8 cellular contexts compared by ENCODE assay signal in the genomic region with DNA sequence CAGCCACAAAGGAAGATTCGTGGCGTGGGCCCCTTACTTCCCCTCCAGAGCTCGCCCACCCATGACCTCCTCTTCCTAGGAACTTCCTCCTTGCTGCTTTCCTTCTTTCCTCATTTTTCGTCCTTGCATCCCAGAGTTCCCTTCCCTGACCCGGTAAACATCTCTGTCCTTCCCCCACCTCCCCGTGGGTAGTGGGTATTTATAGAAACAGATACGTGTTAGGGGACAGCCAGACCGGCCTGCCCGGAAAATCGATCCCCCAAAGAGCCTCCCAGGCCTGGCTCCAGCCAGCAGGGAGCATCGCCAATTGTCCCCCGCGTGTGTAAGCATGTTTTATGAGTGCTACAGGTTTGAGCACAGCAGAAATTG. TPM values are rescaled to one million over a fixed set of nuclear protein-coding genes. Genes with fewer than 3 reads are reported as not detected.
DNase-seq lines count a peak whose midpoint lies in the region; ATAC-seq and TF ChIP-seq lines count a peak whose summit lies in the region.

No MANE protein-coding gene starts in this region.

- peak overlapping the region; percentile 57 for H4K5ac ChIP-seq in IMR-90 (ENCODE audit: low read depth, low read length)

- H3K4me3 ChIP-seq in IMR-90 (ENCODE audit: insufficient read depth, low read depth, low read length) (peak overlapping the region; percentile 100), gastrocnemius medialis (peak overlapping the region; percentile 90 to 97 (median 94))

- peak overlapping the region; percentile 92 for H3K27ac ChIP-seq in IMR-90 (ENCODE audit: insufficient read depth, low read length)
- H3K27ac ChIP-seq in gastrocnemius medialis: peak overlapping the region; percentile 98 to 100 (median 99)

- H3K4ac ChIP-seq in IMR-90 (ENCODE audit: low read depth, low read length): peak overlapping the region; percentile 91

- H3K4me3 Mint-ChIP-seq in activated naive CD8-positive, alpha-beta T cell: peak overlapping the region; percentile 92

- peak overlapping the region; percentile 94 for H3K4me2 ChIP-seq in IMR-90 (ENCODE audit: low read depth, low read length)

- peak overlapping the region; percentile 50; the same call in 1 of the 2 replicates for H3K56ac ChIP-seq in IMR-90 (ENCODE audit: extremely low read depth, insufficient read depth, low read length)

- DNase-seq in C1 segment of cervical spinal cord (lab: John Stamatoyannopoulos, UW) (peak in 9 of 14 donors; percentile 40 to 59 (median 48)), IMR-90 (no peak), left ventricle myocardium superior (peak; percentile 71), gastrocnemius medialis (peak; percentile 15 to 47), NCI-H774 (lab: John Stamatoyannopoulos, UW) (no peak)

- H3K36me3 Mint-ChIP-seq in activated naive CD8-positive, alpha-beta T cell: peaks cover 10% of the 10 kb centered on the region

- H2BK120ac ChIP-seq in IMR-90 (ENCODE audit: low read depth, low read length): peak overlapping the region; percentile 79

- peak overlapping the region; percentile 54 for H3K18ac ChIP-seq in IMR-90 (ENCODE audit: low read depth, low read length)

- peaks cover 6% of the 10 kb centered on the region; the same call in 1 of the 2 replicates for H3K4me1 ChIP-seq in IMR-90 (ENCODE audit: control insufficient read depth, insufficient read depth, low read length)
- peaks cover 50 to 56% of the 10 kb centered on the region in 2 donors for H3K4me1 ChIP-seq in gastrocnemius medialis

- H3K9me1 ChIP-seq in IMR-90 (ENCODE audit: insufficient read depth, low read length): peaks cover 13% of the 10 kb centered on the region

- TF ChIP-seq RAD21 in IMR-90 (IDR thresholded peaks at IDR 0.05; ENCODE audit: low read length): no peak

- H2BK20ac ChIP-seq in IMR-90 (ENCODE audit: low read depth, low read length): peak overlapping the region; percentile 44; the same call in 1 of the 2 replicates

- peak overlapping the region; percentile 4 to 84; a peak in 3 of 4 replicates for H4K8ac ChIP-seq in IMR-90 (ENCODE audit: low read depth in 2 of 2, low read length in 2 of 2)

- dilution Hi-C loops in IMR-90 (cut with HindIII; ENCODE audit: low sequenced_read_pairs, unreplicated experiment): no loop called here

- H3K9me3 Mint-ChIP-seq in activated naive CD8-positive, alpha-beta T cell (ENCODE audit: low read depth): peaks cover under 1% of the 10 kb centered on the region

- in situ Hi-C loops in IMR-90 (cut with MboI; ENCODE audit: low sequenced_read_pairs) (loop anchor here (5.0 to 10.0 kb wide), 3 partner anchors 215 to 295 kb away; no protein-coding TSS in a partner anchor), gastrocnemius medialis (cut with MboI; ENCODE audit: low sequenced_read_pairs in 4 of 4) (loop anchor here in 2 of 4 donors (10.0 to 25.0 kb wide), 4 partner anchors 175 to 295 kb away; no protein-coding TSS in a partner anchor)

- H2AFZ ChIP-seq in IMR-90 (replicated peaks; ENCODE audit: low read length, poor library complexity): peak overlapping the region; percentile 96

- ATAC-seq in IMR-90 (ENCODE audit: low read depth) (no peak), left ventricle myocardium superior (peak; percentile 63), gastrocnemius medialis (peak; percentile 8 to 31), HG02571 (IDR thresholded peaks at IDR 0.05; ENCODE audit: unreplicated experiment) (no peak), HG03175 (IDR thresholded peaks at IDR 0.05; ENCODE audit: unreplicated experiment) (no peak)

- peak overlapping the region; percentile 99 for H3K23ac ChIP-seq in IMR-90 (ENCODE audit: low read depth, low read length)

- peaks cover 9 to 40% of the 10 kb centered on the region in 2 experiments for H3K79me1 ChIP-seq in IMR-90 (ENCODE audit: low read depth in 1 of 2, low read length in 2 of 2)

- H2AK9ac ChIP-seq in IMR-90 (replicated peaks; ENCODE audit: low read depth, low read length, poor library complexity): peak overlapping the region; percentile 89

- H3K14ac ChIP-seq in IMR-90 (replicated peaks; ENCODE audit: low read depth, low read length): peak overlapping the region; percentile 99

- TF ChIP-seq POLR2A in IMR-90 (IDR thresholded peaks at IDR 0.05; ENCODE audit: low read depth, low read length) (no peak), gastrocnemius medialis (IDR thresholded peaks at IDR 0.05) (peak; percentile 17 to 33)

- H3K36me3 ChIP-seq in IMR-90 (ENCODE audit: control insufficient read depth, insufficient read depth, low read length): no peaks in the 10 kb centered on the region; the same call in 1 of the 2 replicates
- H3K36me3 ChIP-seq in gastrocnemius medialis: no peaks in the 10 kb centered on the region

- intact Hi-C loops in IMR-90 (cut with micrococcal nuclease) (loop anchor here (1.0 kb wide), 1 partner anchor 177 kb away; no protein-coding TSS in a partner anchor), left ventricle myocardium superior (cut with micrococcal nuclease) (loop anchor here (10.0 kb wide), 2 partner anchors 145 to 295 kb away; no protein-coding TSS in a partner anchor), gastrocnemius medialis (cut with DNase I; ENCODE audit: low total_unique reads) (no loop called here)

- H3K27me3 ChIP-seq in IMR-90 (ENCODE audit: control insufficient read depth, insufficient read depth, low read length): no peaks in the 10 kb centered on the region
- no peaks in the 10 kb centered on the region for H3K27me3 ChIP-seq in gastrocnemius medialis

- CTCF ChIA-PET in IMR-90 (lab: Yijun Ruan, JAX): no interaction called here

- peaks cover 61% of the 10 kb centered on the region for H3K4me1 Mint-ChIP-seq in activated naive CD8-positive, alpha-beta T cell (ENCODE audit: low read depth)

- no peaks in the 10 kb centered on the region for H3K9me3 ChIP-seq in IMR-90 (ENCODE audit: control insufficient read depth, insufficient read depth, low read length)
- H3K9me3 ChIP-seq in gastrocnemius medialis: no peaks in the 10 kb centered on the region

- no peaks in the 10 kb centered on the region for H3K27me3 Mint-ChIP-seq in activated naive CD8-positive, alpha-beta T cell

- TF ChIP-seq CTCF in IMR-90 (conservative IDR thresholded peaks at IDR 0.05; ENCODE audit: low read depth, low read length): no peak
- no peak for TF ChIP-seq CTCF in gastrocnemius medialis (IDR thresholded peaks at IDR 0.05 in 4 of 5, conservative IDR thresholded peaks at IDR 0.05 in 1 of 5)

- H3K27ac Mint-ChIP-seq in activated naive CD8-positive, alpha-beta T cell: peak overlapping the region; percentile 94

- peak overlapping the region; percentile 49; the same call in 1 of the 2 replicates for H2AK5ac ChIP-seq in IMR-90 (ENCODE audit: low read depth, low read length)

- POLR2A ChIA-PET in IMR-90 (lab: Charles Lee; ENCODE audit: unreplicated experiment): no interaction called here

- peaks cover 36% of the 10 kb centered on the region for H4K20me1 ChIP-seq in IMR-90 (ENCODE audit: insufficient read depth, low read length)

- no peak overlapping the region for H2BK15ac ChIP-seq in IMR-90 (ENCODE audit: low read depth, low read length)

- peak overlapping the region; percentile 71 for H4K91ac ChIP-seq in IMR-90 (ENCODE audit: insufficient read depth, low read depth, low read length)

- BruUV-seq in IMR-90 (replicated peaks; lab: Mats Ljungman, UMichigan): no TSS peak

- peak overlapping the region; percentile 95 for H2BK5ac ChIP-seq in IMR-90 (ENCODE audit: low read depth, low read length, poor library complexity, severe bottlenecking)

- H3K9ac ChIP-seq in IMR-90 (ENCODE audit: low read depth, low read length): peak overlapping the region; percentile 81

- 0% methylated on average over 2 of the region's 13 CpGs; no CpG with 5 or more reads in 1 of the 2 experiments for whole genome bisulfite sequencing in IMR-90 (ENCODE audit: extremely low coverage in 2 of 2, insufficient read length in 1 of 2), 2 experiments

TF ChIP-seq in IMR-90, 13 proteins besides CTCF, POLR2A, EP300 and RAD21:
- no peak for TF ChIP-seq RFX5 (IDR thresholded peaks at IDR 0.05; ENCODE audit: low read depth, low read length)
- no peak for TF ChIP-seq CHD1 (IDR thresholded peaks at IDR 0.05; ENCODE audit: low read depth, low read length)
- no peak for TF ChIP-seq RCOR1 (IDR thresholded peaks at IDR 0.05; ENCODE audit: insufficient replicate concordance, low read length)
- TF ChIP-seq, protein P1, sequence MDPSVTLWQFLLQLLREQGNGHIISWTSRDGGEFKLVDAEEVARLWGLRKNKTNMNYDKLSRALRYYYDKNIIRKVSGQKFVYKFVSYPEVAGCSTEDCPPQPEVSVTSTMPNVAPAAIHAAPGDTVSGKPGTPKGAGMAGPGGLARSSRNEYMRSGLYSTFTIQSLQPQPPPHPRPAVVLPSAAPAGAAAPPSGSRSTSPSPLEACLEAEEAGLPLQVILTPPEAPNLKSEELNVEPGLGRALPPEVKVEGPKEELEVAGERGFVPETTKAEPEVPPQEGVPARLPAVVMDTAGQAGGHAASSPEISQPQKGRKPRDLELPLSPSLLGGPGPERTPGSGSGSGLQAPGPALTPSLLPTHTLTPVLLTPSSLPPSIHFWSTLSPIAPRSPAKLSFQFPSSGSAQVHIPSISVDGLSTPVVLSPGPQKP (IDR thresholded peaks at IDR 0.05; ENCODE audit: borderline replicate concordance, low read depth, low read length): no peak
- TF ChIP-seq FOS (IDR thresholded peaks at IDR 0.05; ENCODE audit: low read depth, low read length): no peak
- TF ChIP-seq, protein P2, sequence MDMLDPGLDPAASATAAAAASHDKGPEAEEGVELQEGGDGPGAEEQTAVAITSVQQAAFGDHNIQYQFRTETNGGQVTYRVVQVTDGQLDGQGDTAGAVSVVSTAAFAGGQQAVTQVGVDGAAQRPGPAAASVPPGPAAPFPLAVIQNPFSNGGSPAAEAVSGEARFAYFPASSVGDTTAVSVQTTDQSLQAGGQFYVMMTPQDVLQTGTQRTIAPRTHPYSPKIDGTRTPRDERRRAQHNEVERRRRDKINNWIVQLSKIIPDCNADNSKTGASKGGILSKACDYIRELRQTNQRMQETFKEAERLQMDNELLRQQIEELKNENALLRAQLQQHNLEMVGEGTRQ (IDR thresholded peaks at IDR 0.05; ENCODE audit: low read depth, low read length): no peak
- TF ChIP-seq CEBPB (IDR thresholded peaks at IDR 0.05; ENCODE audit: low read depth, low read length): no peak
- no peak for TF ChIP-seq MAZ (IDR thresholded peaks at IDR 0.05; ENCODE audit: borderline replicate concordance, low read depth, low read length)
- TF ChIP-seq NFE2L2 (IDR thresholded peaks at IDR 0.05; ENCODE audit: low read depth, low read length): no peak
- TF ChIP-seq BHLHE40 (IDR thresholded peaks at IDR 0.05; ENCODE audit: low read depth, low read length): no peak
- TF ChIP-seq MXI1 (IDR thresholded peaks at IDR 0.05; ENCODE audit: borderline replicate concordance, low read depth, low read length): no peak
- no peak for TF ChIP-seq MAFK (IDR thresholded peaks at IDR 0.05; ENCODE audit: low read depth, low read length)
- no peak for TF ChIP-seq SMC3 (IDR thresholded peaks at IDR 0.05; ENCODE audit: low read depth, low read length)

RNA-seq across cellular contexts. Expression of a gene that starts 1.6 kb away (rescaled TPM):
- total RNA-seq in IMR-90 (2012; rRNA removed): 20.3 and 23.1 TPM in 2 replicates
- 16.3 and 17.1 TPM in 2 replicates for polyA plus RNA-seq in IMR-90 (2012; rRNA removed)
- 7.6 and 11.1 TPM in 2 replicates for polyA plus RNA-seq in IMR-90 (2012; cell fraction: cytosol; rRNA removed)
- 18.4 and 19.6 TPM in 2 replicates for polyA plus RNA-seq in IMR-90 (2012; cell fraction: nucleus; rRNA removed; ENCODE audit: low replicate concordance)
- total RNA-seq in left ventricle myocardium superior: 41.5 TPM
- 10 to 100 TPM; 14.1 to 25.7 (median 15.9) TPM for total RNA-seq in gastrocnemius medialis

Comparison
In these comparisons a context has a peak if more than half of its experiments do, and no peak if none do; other contexts are left out.
1. DNase-seq: peak in C1 segment of cervical spinal cord (9 of 14), left ventricle myocardium superior (single experiment) and gastrocnemius medialis (2 of 2); none in IMR-90 (single experiment) and NCI-H774 (single experiment).
2. ATAC-seq: peak in left ventricle myocardium superior (single experiment) and gastrocnemius medialis (2 of 2); none in IMR-90 (single experiment), HG02571 (single experiment) and HG03175 (single experiment).